In the genomic region with DNA sequence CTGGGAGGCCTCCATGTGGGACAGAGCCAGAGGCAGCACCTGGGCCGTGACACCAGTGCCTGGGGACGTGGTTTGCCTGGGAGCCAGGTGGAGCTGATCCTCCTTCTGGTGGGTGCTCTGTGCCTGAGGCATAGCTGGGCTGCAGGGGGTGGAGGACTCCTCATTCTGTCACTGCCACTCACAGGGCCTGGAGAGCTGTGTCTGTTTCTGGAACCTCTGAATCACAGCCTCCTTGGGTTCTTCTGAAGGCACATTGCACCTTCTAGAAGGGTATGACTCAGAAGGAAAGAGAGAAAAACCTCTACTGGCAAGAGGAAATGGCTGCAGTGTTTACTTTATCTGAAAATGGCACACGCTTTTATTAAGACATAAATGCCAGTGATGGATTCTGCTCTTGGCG, we compare ENCODE assay signal across 11 cellular contexts.
DNase-seq lines count a peak whose midpoint lies in the region; ATAC-seq and TF ChIP-seq lines count a peak whose summit lies in the region.
"Had no signal": no experiment of that assay in that cellular context is flagged by ENCODE, and none has a peak within 500 bp of the region (broad histone marks: within the 10 kb centered on the region; RNA-seq: fewer than 3 reads in every experiment).

No MANE protein-coding gene starts in this region.

- peak in 8 of 10 experiments; percentile 17 to 65 (median 50) for DNase-seq in CD4-positive, alpha-beta T cell
- peak; percentile 73 to 78 for DNase-seq in activated CD4-positive, alpha-beta T cell treated with anti-CD3 and anti-CD28 coated beads for 4 hours
- DNase-seq in activated naive CD8-positive, alpha-beta T cell treated with anti-CD3 and anti-CD28 coated beads, Interleukin-2, amount 50 U/mL, for 16 hours (ENCODE audit: low read depth, low spot score): peak; percentile 38
- DNase-seq in stimulated activated CD4-positive, alpha-beta T cell treated with anti-CD3 and anti-CD28 coated beads, Interleukin-1b, Interleukin-23, amount 100 ng/mL, for 24 hours (ENCODE audit: low read depth in 4 of 4, low spot score in 1 of 4): peak; percentile 27 to 54 (median 47)
- DNase-seq in NCI-H510A treated with DMSO at 0.1 percent for 48 hours (lab: John Stamatoyannopoulos, UW) (no peak), NCI-H345 (lab: John Stamatoyannopoulos, UW) (no peak)
- no peak for DNase-seq in effector CD8-positive, alpha-beta T cell (lab: John Stamatoyannopoulos, UW)
- DNase-seq: MM.1S had no signal

- no peaks in the 10 kb centered on the region for H3K9me3 Mint-ChIP-seq in CD4-positive, alpha-beta T cell

- POLR2A ChIA-PET in CD4-positive, alpha-beta T cell (lab: Charles Lee): no interaction called here

- intact Hi-C loops in CD4-positive, alpha-beta T cell (cut with DNase I, micrococcal nuclease): loop anchor here (5.0 kb wide), 2 partner anchors 165 to 1815 kb away; a partner anchor contains a TSS

- peaks cover 32% of the 10 kb centered on the region for H3K36me3 Mint-ChIP-seq in CD4-positive, alpha-beta T cell (ENCODE audit: low read depth)

- peak overlapping the region; percentile 98 for H3K27ac Mint-ChIP-seq in CD4-positive, alpha-beta T cell

- peaks cover 52% of the 10 kb centered on the region for H3K4me1 Mint-ChIP-seq in CD4-positive, alpha-beta T cell (ENCODE audit: low read depth)

- H3K9me3 ChIP-seq in CD4-positive, alpha-beta T cell (ENCODE audit: control insufficient read depth, low read length): peaks cover 6% of the 10 kb centered on the region
- H3K9me3 ChIP-seq: SJSA1 had no signal

- no peak for ATAC-seq in CD4-positive, alpha-beta T cell (ENCODE audit: poor library complexity)
- no peak for ATAC-seq in HG02763 (IDR thresholded peaks at IDR 0.05; ENCODE audit: unreplicated experiment)

- H3K4me3 Mint-ChIP-seq in CD4-positive, alpha-beta T cell: peak overlapping the region; percentile 62

- no peaks in the 10 kb centered on the region for H3K27me3 Mint-ChIP-seq in CD4-positive, alpha-beta T cell

- CTCF ChIA-PET in CD4-positive, alpha-beta T cell (lab: Charles Lee): no interaction called here

- TF ChIP-seq CTCF in CD4-positive, alpha-beta T cell (IDR thresholded peaks at IDR 0.05): no peak

- H3K27me3 ChIP-seq in CD4-positive, alpha-beta T cell (ENCODE audit: control insufficient read depth, insufficient read depth, low read length): no peaks in the 10 kb centered on the region
- H3K27me3 ChIP-seq: cardiac muscle cell, SJSA1 had no signal

- H3K27ac ChIP-seq in CD4-positive, alpha-beta T cell (ENCODE audit: low read depth, low read length): no peak overlapping the region
- H3K27ac ChIP-seq: cardiac muscle cell, SJSA1 had no signal

Comparison
In these comparisons a context has a peak if more than half of its experiments do, and no peak if none do; other contexts are left out.
1. DNase-seq: peak in CD4-positive, alpha-beta T cell (8 of 10), activated CD4-positive, alpha-beta T cell treated with anti-CD3 and anti-CD28 coated beads for 4 hours (2 of 2), activated naive CD8-positive, alpha-beta T cell treated with anti-CD3 and anti-CD28 coated beads, Interleukin-2, amount 50 U/mL, for 16 hours (single experiment) and stimulated activated CD4-positive, alpha-beta T cell treated with anti-CD3 and anti-CD28 coated beads, Interleukin-1b, Interleukin-23, amount 100 ng/mL, for 24 hours (4 of 4); none in NCI-H510A treated with DMSO at 0.1 percent for 48 hours (single experiment), NCI-H345 (single experiment) and effector CD8-positive, alpha-beta T cell (single experiment).